In genomic region chr4:17619416-17620105, GRCh38 we compare ENCODE assay signal across 13 cellular contexts. TPM values are rescaled to one million over a fixed set of nuclear protein-coding genes. Genes with fewer than 3 reads are reported as not detected.
DNase-seq lines count a peak whose midpoint lies in the region; ATAC-seq, FAIRE-seq and TF ChIP-seq lines count a peak whose summit lies in the region.
"Had no signal": no experiment of that assay in that cellular context is flagged by ENCODE, and none has a peak within 500 bp of the region (broad histone marks: within the 10 kb centered on the region; RNA-seq: fewer than 3 reads in every experiment).

No MANE protein-coding gene starts in this region.

- intact Hi-C loops in naive thymus-derived CD4-positive, alpha-beta T cell (cut with micrococcal nuclease) = loop anchor here in 1 of 2 donors (10.0 kb wide), 1 partner anchor 1395 kb away; the partner anchor contains the start of gene TAPT1

- H3K9me2 ChIP-seq in SK-N-SH = no peaks in the 10 kb centered on the region

- H3K9ac ChIP-seq in SK-N-SH = no peak overlapping the region

- no peak for TF ChIP-seq EP300 in SK-N-SH (IDR thresholded peaks at IDR 0.05; ENCODE audit: borderline replicate concordance in 1 of 2, low read depth in 1 of 2, low read length in 1 of 2)

- peak overlapping the region in 5 of 10 donors; percentile 52 to 80 (median 67) for H3K4me3 Mint-ChIP-seq in naive thymus-derived CD4-positive, alpha-beta T cell

- POLR2A ChIA-PET in SK-N-SH (lab: Yijun Ruan, JAX) = no interaction called here
- POLR2A ChIA-PET in naive thymus-derived CD4-positive, alpha-beta T cell (lab: Charles Lee) = no interaction called here

- H3K4me2 ChIP-seq in SK-N-SH = peak overlapping the region; percentile 37; the same call in 1 of the 2 replicates

- H3K36me3 Mint-ChIP-seq in naive thymus-derived CD4-positive, alpha-beta T cell = peaks cover 11 to 54% (median 35%) of the 10 kb centered on the region in 5 donors

- DNase-seq in SK-N-SH (no peak), bronchial epithelial cell (ENCODE audit: low read depth) (peak; percentile 15), NCI-H1417 treated with DMSO at 0.1 percent for 48 hours (lab: John Stamatoyannopoulos, UW) (no peak)
- DNase-seq in naive thymus-derived CD4-positive, alpha-beta T cell = no peak
- DNase-seq: NCI-H69, WERI-Rb-1 had no signal

- no peaks in the 10 kb centered on the region for H3K27me3 Mint-ChIP-seq in naive thymus-derived CD4-positive, alpha-beta T cell
- H3K27me3 Mint-ChIP-seq: type B pancreatic cell had no signal

- peak overlapping the region in 1 of 2 experiments; percentile 55; a peak in 3 of 4 replicates for H3K27ac ChIP-seq in SK-N-SH (ENCODE audit: low read depth in 2 of 2, low read length in 1 of 2)
- peak overlapping the region; percentile 69 for H3K27ac ChIP-seq in KOPT-K1 (ENCODE audit: low read depth, low read length, poor library complexity, severe bottlenecking)
- H3K27ac ChIP-seq in naive thymus-derived CD4-positive, alpha-beta T cell (ENCODE audit: low read depth, low read length) = no peak overlapping the region
- H3K27ac ChIP-seq: WERI-Rb-1 had no signal

- no peak for TF ChIP-seq RAD21 in SK-N-SH (IDR thresholded peaks at IDR 0.05; ENCODE audit: low read length)

- ATAC-seq in SK-N-SH treated with all-trans-retinoic acid at 6 μM for 48 hours = no peak
- no peak for ATAC-seq in naive thymus-derived CD4-positive, alpha-beta T cell
- ATAC-seq in HG03521 (IDR thresholded peaks at IDR 0.05; ENCODE audit: unreplicated experiment) = no peak
- no peak for ATAC-seq in esophagus mucosa
- ATAC-seq: left lobe of liver had no signal

- peaks cover 57% of the 10 kb centered on the region for H4K20me1 ChIP-seq in SK-N-SH (ENCODE audit: insufficient read depth)

- H3K79me2 ChIP-seq in SK-N-SH (ENCODE audit: insufficient read depth) = peaks cover 91% of the 10 kb centered on the region

- CTCF ChIA-PET in SK-N-SH (lab: Yijun Ruan, JAX) = interaction anchor here (0.6 to 1.0 kb wide), 2 partner anchors 8 to 189 kb away, joined by 3 read pairs; no protein-coding TSS in a partner anchor
- CTCF ChIA-PET in naive thymus-derived CD4-positive, alpha-beta T cell (lab: Charles Lee) = no interaction called here

- no peak for TF ChIP-seq CTCF in SK-N-SH (IDR thresholded peaks at IDR 0.05)
- TF ChIP-seq CTCF in bronchial epithelial cell (IDR thresholded peaks at IDR 0.05; ENCODE audit: insufficient read depth, low read length, severe bottlenecking) = no peak

- peaks cover 6 to 7% of the 10 kb centered on the region in 2 experiments; a peak in 2 of 4 replicates for H3K4me1 ChIP-seq in SK-N-SH (ENCODE audit: control insufficient read depth in 1 of 2, insufficient read depth in 2 of 2, low read depth in 1 of 2, low read length in 1 of 2)
- peaks cover 19 to 31% of the 10 kb centered on the region in 2 donors for H3K4me1 ChIP-seq in naive thymus-derived CD4-positive, alpha-beta T cell (ENCODE audit: control insufficient read depth in 2 of 2, insufficient read depth in 2 of 2, low read length in 2 of 2)

- H3K9me3 ChIP-seq in SK-N-SH (no peaks in the 10 kb centered on the region), KOPT-K1 (ENCODE audit: insufficient read depth, low read length, poor library complexity, severe bottlenecking) (no peaks in the 10 kb centered on the region)
- no peaks in the 10 kb centered on the region for H3K9me3 ChIP-seq in naive thymus-derived CD4-positive, alpha-beta T cell (ENCODE audit: control insufficient read depth in 2 of 3, low read length in 3 of 3)

- peaks cover 12% of the 10 kb centered on the region for H3F3A ChIP-seq in SK-N-SH (replicated peaks; ENCODE audit: insufficient read depth)

- H3K27ac Mint-ChIP-seq in naive thymus-derived CD4-positive, alpha-beta T cell = peak overlapping the region in 7 of 9 donors; percentile 29 to 80 (median 46)
- H3K27ac Mint-ChIP-seq: type B pancreatic cell had no signal

- H3K4me1 Mint-ChIP-seq in naive thymus-derived CD4-positive, alpha-beta T cell = peaks cover 33 to 63% (median 48%) of the 10 kb centered on the region in 7 donors

- no peak overlapping the region for H2AFZ ChIP-seq in SK-N-SH (ENCODE audit: low read depth)

- FAIRE-seq in bronchial epithelial cell (lab: Jason Lieb, UNC) = no peak
- FAIRE-seq: GM12891 had no signal

- H3K4me3 ChIP-seq in SK-N-SH (ENCODE audit: low read depth in 2 of 2, low read length in 1 of 2) (no peak overlapping the region), bronchial epithelial cell (ENCODE audit: low read depth, low read length) (no peak overlapping the region)
- H3K4me3 ChIP-seq in naive thymus-derived CD4-positive, alpha-beta T cell (ENCODE audit: low read length) = no peak overlapping the region

- H3K27me3 ChIP-seq in SK-N-SH (ENCODE audit: insufficient read depth) = no peaks in the 10 kb centered on the region
- no peaks in the 10 kb centered on the region for H3K27me3 ChIP-seq in bronchial epithelial cell (ENCODE audit: control insufficient read depth, insufficient read depth, low read length)
- H3K27me3 ChIP-seq in naive thymus-derived CD4-positive, alpha-beta T cell (ENCODE audit: control insufficient read depth in 2 of 2, insufficient read depth in 2 of 2, low read length in 2 of 2) = no peaks in the 10 kb centered on the region

- peaks cover 0 to 5% (median 0%) of the 10 kb centered on the region in 11 donors for H3K9me3 Mint-ChIP-seq in naive thymus-derived CD4-positive, alpha-beta T cell
- H3K9me3 Mint-ChIP-seq: type B pancreatic cell had no signal

- H3K36me3 ChIP-seq in SK-N-SH (replicated peaks in 1 of 2; ENCODE audit: control insufficient read depth in 1 of 2, insufficient read depth in 2 of 2, low read length in 1 of 2) = peaks cover 50 to 53% of the 10 kb centered on the region in 2 experiments
- peaks cover 72% of the 10 kb centered on the region for H3K36me3 ChIP-seq in KOPT-K1 (ENCODE audit: insufficient read depth, low read length)
- H3K36me3 ChIP-seq in bronchial epithelial cell (ENCODE audit: control insufficient read depth, insufficient read depth, low read length) = peaks cover 15% of the 10 kb centered on the region
- peaks cover 17 to 72% (median 19%) of the 10 kb centered on the region in 3 experiments for H3K36me3 ChIP-seq in naive thymus-derived CD4-positive, alpha-beta T cell (ENCODE audit: control insufficient read depth in 2 of 3, insufficient read depth in 3 of 3, low read length in 3 of 3)

- 77% methylated on average over 7 of the region's 7 CpGs for whole genome bisulfite sequencing in SK-N-SH (ENCODE audit: low lambda C conversion rate)

TF ChIP-seq in SK-N-SH, 30 proteins besides CTCF, POLR2A, EP300 and RAD21:
- TF ChIP-seq SIN3A (IDR thresholded peaks at IDR 0.05; ENCODE audit: borderline replicate concordance, low read depth, low read length) (no peak), RCOR1 (IDR thresholded peaks at IDR 0.05; ENCODE audit: low read length) (no peak), USF2 (IDR thresholded peaks at IDR 0.05; ENCODE audit: borderline replicate concordance, low read depth, low read length) (no peak), MEF2A (IDR thresholded peaks at IDR 0.05; ENCODE audit: borderline replicate concordance, low read depth) (no peak)
TF ChIP-seq in SK-N-SH: peak in this region for 0.

TF ChIP-seq in SK-N-SH treated with all-trans-retinoic acid at 6 μM for 48 hours, 23 proteins besides CTCF, POLR2A, EP300 and RAD21 (continues in another document):
- TF ChIP-seq ESRRG (CRISPR knock-in tag; IDR thresholded peaks at IDR 0.05) (no peak), TOX (CRISPR knock-in tag; IDR thresholded peaks at IDR 0.05; ENCODE audit: borderline replicate concordance) (no peak), TSHZ2 (CRISPR knock-in tag; IDR thresholded peaks at IDR 0.05) (no peak), CSDC2 (CRISPR knock-in tag; IDR thresholded peaks at IDR 0.05) (no peak), ZNF8 (CRISPR knock-in tag; IDR thresholded peaks at IDR 0.05) (no peak), PPARA (CRISPR knock-in tag; IDR thresholded peaks at IDR 0.05; ENCODE audit: borderline replicate concordance) (no peak), ZC3H10 (CRISPR knock-in tag; IDR thresholded peaks at IDR 0.05) (no peak), RARB (CRISPR knock-in tag; IDR thresholded peaks at IDR 0.05) (no peak)

RNA-seq across cellular contexts. Expression of gene MED28, which starts 5.1 kb away (rescaled TPM):
- 5.9 and 7.5 TPM in 2 replicates for polyA plus RNA-seq in SK-N-SH (2012; rRNA removed)
- 9.2 and 10.1 TPM in 2 replicates for polyA plus RNA-seq in SK-N-SH (2012; cell fraction: cytosol; rRNA removed)
- 8.5 and 12.6 TPM in 2 replicates for polyA plus RNA-seq in SK-N-SH (2012; cell fraction: nucleus; rRNA removed)
- 9.1 and 12.4 TPM in 2 replicates for total RNA-seq in bronchial epithelial cell
- 10 to 100 TPM; 50.1 to 82.1 (median 55.7) TPM for total RNA-seq in naive thymus-derived CD4-positive, alpha-beta T cell
- 10 to 100 TPM; 42.1 to 42.8 TPM for polyA plus RNA-seq in naive thymus-derived CD4-positive, alpha-beta T cell
- 34.4 TPM for total RNA-seq in esophagus mucosa

RNA-seq across cellular contexts. Expression of gene LAP3, which starts 42.6 kb away (rescaled TPM):
- 53.2 and 67.8 TPM in 2 replicates for polyA plus RNA-seq in SK-N-SH (2012; rRNA removed)
- 66.9 and 72.0 TPM in 2 replicates for polyA plus RNA-seq in SK-N-SH (2012; cell fraction: cytosol; rRNA removed)
- 33.7 and 42.9 TPM in 2 replicates for polyA plus RNA-seq in SK-N-SH (2012; cell fraction: nucleus; rRNA removed)
- 47.7 and 72.4 TPM in 2 replicates for total RNA-seq in bronchial epithelial cell
- total RNA-seq in naive thymus-derived CD4-positive, alpha-beta T cell = 100 to 1,000 TPM in 1 of 5 experiments, 10 to 100 TPM in 4; 25.2 to 142 (median 54.9) TPM
- 10 to 100 TPM; 41.8 to 49.6 TPM for polyA plus RNA-seq in naive thymus-derived CD4-positive, alpha-beta T cell
- 32.9 TPM for total RNA-seq in esophagus mucosa
